12 cellular contexts compared by ENCODE assay signal in the genomic region with DNA sequence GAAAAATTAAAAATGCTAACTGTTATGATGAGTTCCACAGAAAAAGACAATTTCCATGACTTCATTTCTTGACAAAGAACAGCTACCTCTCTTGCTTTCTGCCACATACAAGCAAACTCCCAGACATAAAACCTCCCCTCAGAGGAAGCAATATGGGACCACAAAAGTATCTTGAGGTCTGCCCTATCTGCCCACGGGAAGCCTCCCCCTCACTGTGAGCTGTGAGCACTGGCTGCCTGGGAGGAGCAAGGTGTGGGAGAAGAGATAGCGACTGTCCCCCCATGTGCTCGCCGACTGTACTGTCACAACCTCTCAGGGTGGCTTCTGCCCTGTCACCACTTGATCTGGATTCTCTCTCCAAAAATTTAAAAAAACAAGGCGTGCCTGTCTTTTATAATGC.
DNase-seq lines count a peak whose midpoint lies in the region; ATAC-seq, FAIRE-seq and TF ChIP-seq lines count a peak whose summit lies in the region.
"Had no signal": no experiment of that assay in that cellular context is flagged by ENCODE, and none has a peak within 500 bp of the region (broad histone marks: within the 10 kb centered on the region; RNA-seq: fewer than 3 reads in every experiment).

No MANE protein-coding gene starts in this region.

- H3K4me3 ChIP-seq in A673 (ENCODE audit: low read depth, low read length, poor library complexity, severe bottlenecking) (no peak overlapping the region), lower leg skin (ENCODE audit: low read depth, poor library complexity, severe bottlenecking) (no peak overlapping the region)
- H3K4me3 ChIP-seq: ovary had no signal

- H3K4me1 Mint-ChIP-seq in activated CD4-positive, alpha-beta T cell treated with anti-CD3 and anti-CD28 coated beads, Interleukin-2, amount 10 ng/mL, durations not matched to agents 7 days and 5 days = peaks cover 32% of the 10 kb centered on the region

- H3K27ac ChIP-seq in A673 (ENCODE audit: low read depth, low read length, poor library complexity, severe bottlenecking) = no peak overlapping the region
- H3K27ac ChIP-seq: ovary had no signal

- intact Hi-C loops in A673 (cut with micrococcal nuclease; ENCODE audit: unreplicated experiment) (no loop called here), lower leg skin (cut with DNase I; ENCODE audit: low total_unique reads) (no loop called here)

- peak overlapping the region; percentile 19 for H3K4me3 Mint-ChIP-seq in activated CD4-positive, alpha-beta T cell treated with anti-CD3 and anti-CD28 coated beads, Interleukin-2, amount 10 ng/mL, durations not matched to agents 7 days and 5 days
- H3K4me3 Mint-ChIP-seq: CD4-positive, alpha-beta T cell had no signal

- H3K36me3 Mint-ChIP-seq in activated CD4-positive, alpha-beta T cell treated with anti-CD3 and anti-CD28 coated beads, Interleukin-2, amount 10 ng/mL, durations not matched to agents 7 days and 5 days (ENCODE audit: low read depth) = no peaks in the 10 kb centered on the region

- ATAC-seq in HG02884 (IDR thresholded peaks at IDR 0.05; ENCODE audit: unreplicated experiment) (peak; percentile 60), GM18873 (IDR thresholded peaks at IDR 0.05; ENCODE audit: low FRiP score, unreplicated experiment) (no peak), HG03520 (IDR thresholded peaks at IDR 0.05; ENCODE audit: unreplicated experiment) (no peak)

- no peaks in the 10 kb centered on the region for H3K9me3 ChIP-seq in A673 (ENCODE audit: low read depth, low read length, poor library complexity, severe bottlenecking)
- H3K9me3 ChIP-seq: ovary had no signal

- POLR2A ChIA-PET in activated CD4-positive, alpha-beta T cell treated with anti-CD3 and anti-CD28 coated beads, Interleukin-2, amount 10 ng/mL, durations not matched to agents 7 days and 5 days (lab: Charles Lee) = no interaction called here
- POLR2A ChIA-PET in A673 (lab: Charles Lee; ENCODE audit: low non-redundant PET) = no interaction called here

- FAIRE-seq in endometrium (lab: Jason Lieb, UNC) = peak; percentile 82

- H3K4me1 ChIP-seq in A673 (ENCODE audit: insufficient read depth, low read length, poor library complexity, severe bottlenecking) = no peaks in the 10 kb centered on the region

- no peak for TF ChIP-seq CTCF in A673 (conservative IDR thresholded peaks at IDR 0.05; ENCODE audit: low read depth, low read length)
- TF ChIP-seq CTCF in lower leg skin (IDR thresholded peaks at IDR 0.05) = no peak

- peaks cover 14% of the 10 kb centered on the region for H3K27me3 Mint-ChIP-seq in activated CD4-positive, alpha-beta T cell treated with anti-CD3 and anti-CD28 coated beads, Interleukin-2, amount 10 ng/mL, durations not matched to agents 7 days and 5 days

- no TSS peak for BruUV-seq in A673 (replicated peaks; lab: Mats Ljungman, UMichigan)

- no peaks in the 10 kb centered on the region for H3K9me3 Mint-ChIP-seq in activated CD4-positive, alpha-beta T cell treated with anti-CD3 and anti-CD28 coated beads, Interleukin-2, amount 10 ng/mL, durations not matched to agents 7 days and 5 days
- H3K9me3 Mint-ChIP-seq: CD4-positive, alpha-beta T cell had no signal

- TF ChIP-seq POLR2A in lower leg skin (IDR thresholded peaks at IDR 0.05) = no peak

- CTCF ChIA-PET in activated CD4-positive, alpha-beta T cell treated with anti-CD3 and anti-CD28 coated beads, Interleukin-2, amount 10 ng/mL, durations not matched to agents 7 days and 5 days (lab: Charles Lee) = interaction anchor here (1.2 to 1.4 kb wide), 2 partner anchors 9 to 28 kb away, joined by 3 read pairs; no protein-coding TSS in a partner anchor
- CTCF ChIA-PET in A673 (lab: Charles Lee) = no interaction called here

- H3K27me3 ChIP-seq in A673 (replicated peaks; ENCODE audit: insufficient read depth, low read depth, low read length, poor library complexity) = no peaks in the 10 kb centered on the region
- H3K27me3 ChIP-seq: ovary had no signal

- no peaks in the 10 kb centered on the region for H3K36me3 ChIP-seq in A673 (ENCODE audit: insufficient read depth, low read length, poor library complexity, severe bottlenecking)
- H3K36me3 ChIP-seq: ovary had no signal

- WGBS in lower leg skin, 2 donors = 79 to 80% methylated on average over 5 of the region's 5 CpGs

- peak overlapping the region; percentile 20 for H3K27ac Mint-ChIP-seq in activated CD4-positive, alpha-beta T cell treated with anti-CD3 and anti-CD28 coated beads, Interleukin-2, amount 10 ng/mL, durations not matched to agents 7 days and 5 days
- H3K27ac Mint-ChIP-seq: CD4-positive, alpha-beta T cell had no signal

- DNase-seq in activated CD4-positive, alpha-beta T cell treated with anti-CD3 and anti-CD28 coated beads, Interleukin-2, amount 10 ng/mL, durations not matched to agents 7 days and 5 days = peak; percentile 16
- DNase-seq in stimulated activated CD4-positive, alpha-beta T cell treated with anti-CD3 and anti-CD28 coated beads, TNF-alpha, amount 100 ng/mL, for 24 hours (ENCODE audit: low read depth in 3 of 3) = peak in 2 of 3 experiments; percentile 14 to 56
- DNase-seq in A673 (ENCODE audit: low spot score) (no peak), lower leg skin (ENCODE audit: low spot score in 2 of 2) (no peak)
- DNase-seq: activated gamma-delta T cell treated with Interleukin-2 at 50 U/mL for 16 hours; CD4-positive, alpha-beta T cell; NCI-H2029; ovary had no signal

Comparison
In these comparisons a context has a peak if more than half of its experiments do, and no peak if none do; other contexts are left out.
1. DNase-seq: peak in activated CD4-positive, alpha-beta T cell treated with anti-CD3 and anti-CD28 coated beads, Interleukin-2, amount 10 ng/mL, durations not matched to agents 7 days and 5 days (single experiment) and stimulated activated CD4-positive, alpha-beta T cell treated with anti-CD3 and anti-CD28 coated beads, TNF-alpha, amount 100 ng/mL, for 24 hours (2 of 3); none in A673 (single experiment) and lower leg skin (0 of 2).